24 cellular contexts compared by ENCODE assay signal in genomic region chr16:69829338-69829737, GRCh38.
DNase-seq lines count a peak whose midpoint lies in the region; ATAC-seq and TF ChIP-seq lines count a peak whose summit lies in the region.
"Had no signal": no experiment of that assay in that cellular context is flagged by ENCODE, and none has a peak within 500 bp of the region (broad histone marks: within the 10 kb centered on the region; RNA-seq: fewer than 3 reads in every experiment).

No MANE protein-coding gene starts in this region.

- H3K27me3 Mint-ChIP-seq in T-helper 17 cell = no peaks in the 10 kb centered on the region
- peaks cover 0 to 2% (median 1%) of the 10 kb centered on the region in 3 donors for H3K27me3 Mint-ChIP-seq in immature natural killer cell (ENCODE audit: low read depth in 3 of 3)
- H3K27me3 Mint-ChIP-seq: B cell; CD8-positive, alpha-beta memory T cell had no signal

- H3K9me3 Mint-ChIP-seq in immature natural killer cell = no peaks in the 10 kb centered on the region
- H3K9me3 Mint-ChIP-seq: CD8-positive, alpha-beta memory T cell had no signal

- no peak overlapping the region for H3K27ac ChIP-seq in HEK293 (ENCODE audit: extremely low read depth, low read depth, low read length)
- H3K27ac ChIP-seq: C4-2B, PC-9, RWPE1 had no signal

- no peak for TF ChIP-seq CTCF in HEK293 (tag by site-specific recombination; IDR thresholded peaks at IDR 0.05)

- POLR2A ChIA-PET in HEK293 (lab: Yijun Ruan, JAX) = no interaction called here

- CTCF ChIA-PET in HEK293 (lab: Yijun Ruan, JAX) = interaction anchor here (1.3 kb wide), 1 partner anchor 101 kb away, joined by 6 read pairs; no protein-coding TSS in a partner anchor

- intact Hi-C loops in sciatic nerve (cut with DNase I) = no loop called here

- peak overlapping the region; percentile 49 for H3K27ac Mint-ChIP-seq in T-helper 17 cell
- peak overlapping the region in 4 of 6 donors; percentile 13 to 44 (median 41) for H3K27ac Mint-ChIP-seq in immature natural killer cell
- H3K27ac Mint-ChIP-seq: B cell had no signal

- no peak for DNase-seq in T-helper 17 cell
- no peak for DNase-seq in immature natural killer cell
- peak; percentile 19 for DNase-seq in sciatic nerve (ENCODE audit: low spot score)
- DNase-seq in NOMO-1 treated with DMSO at 0.1 percent for 48 hours (lab: John Stamatoyannopoulos, UW; ENCODE audit: unreplicated experiment) = no peak
- DNase-seq in activated T-cell treated with anti-CD3 and anti-CD28 coated beads, Interleukin-2, amount 50 U/mL, for 48 hours = no peak
- DNase-seq: Calu3; CD8-positive, alpha-beta memory T cell; DMS79 treated with DMSO at 0.1 percent for 48 hours; GF-D8; KG1; MG63; NCI-H1105 treated with DMSO at 0.1 percent for 48 hours; NCI-H2029; NCI-H446; NCI-H524 treated with DMSO at 0.1 percent for 48 hours; NCI-H774; PC-9; SHP77 had no signal

- H3K9me3 ChIP-seq in HEK293 (ENCODE audit: control insufficient read depth, insufficient read depth, low read depth, low read length) (no peaks in the 10 kb centered on the region), T-helper 17 cell (ENCODE audit: control insufficient read depth, low read length, poor library complexity, severe bottlenecking) (no peaks in the 10 kb centered on the region)
- H3K9me3 ChIP-seq: MG63 had no signal

- ATAC-seq in T-helper 17 cell = no peak
- ATAC-seq in sciatic nerve = no peak
- no peak for ATAC-seq in HG02571 (IDR thresholded peaks at IDR 0.05; ENCODE audit: unreplicated experiment)
- ATAC-seq: HCT116 had no signal

- H3K4me3 ChIP-seq in HEK293 (ENCODE audit: low read depth, low read length) = no peak overlapping the region
- H3K4me3 ChIP-seq: MG63, PC-9 had no signal

- no peaks in the 10 kb centered on the region; a peak in 1 of 3 replicates for H3K36me3 ChIP-seq in HEK293 (ENCODE audit: control insufficient read depth in 2 of 2, insufficient read depth in 1 of 2, low read length in 2 of 2)
- H3K36me3 ChIP-seq: MG63 had no signal

- H3K4me3 Mint-ChIP-seq in T-helper 17 cell (no peak overlapping the region), immature natural killer cell (no peak overlapping the region)
- H3K4me3 Mint-ChIP-seq: B cell; CD8-positive, alpha-beta memory T cell had no signal

- peaks cover 23% of the 10 kb centered on the region for H3K4me1 Mint-ChIP-seq in T-helper 17 cell
- peaks cover 8 to 22% of the 10 kb centered on the region in 2 donors for H3K4me1 Mint-ChIP-seq in immature natural killer cell

- peaks cover 12% of the 10 kb centered on the region for H3K36me3 Mint-ChIP-seq in T-helper 17 cell (ENCODE audit: low read depth)
- peaks cover 11 to 12% (median 12%) of the 10 kb centered on the region in 3 donors for H3K36me3 Mint-ChIP-seq in immature natural killer cell

- H3K4me1 ChIP-seq in HEK293 (ENCODE audit: control insufficient read depth, insufficient read depth, low read length) = 0 out of 2 replicates have a peak, but pooled peaks cover 6% of the 10 kb centered on the region

TF ChIP-seq in HEK293, 187 proteins besides CTCF, POLR2A, EP300 and RAD21:
- TF ChIP-seq ZNF623 (tag by site-specific recombination; IDR thresholded peaks at IDR 0.05) (peak; percentile 85), ZNF585B (tag by site-specific recombination; IDR thresholded peaks at IDR 0.05) (no peak)
